In genomic region chr1:167821969-167822685, GRCh38 we compare ENCODE assay signal across 1 cellular context.
TF ChIP-seq lines count a peak whose summit lies in the region.

No MANE protein-coding gene starts in this region.

TF ChIP-seq in SK-N-SH treated with all-trans-retinoic acid at 6 μM for 48 hours, 23 proteins besides CTCF, POLR2A, EP300 and RAD21 (continued from another document):
- no peak for TF ChIP-seq TSHZ2 (CRISPR knock-in tag; IDR thresholded peaks at IDR 0.05)
- TF ChIP-seq ISL1 (CRISPR knock-in tag; IDR thresholded peaks at IDR 0.05): no peak
- no peak for TF ChIP-seq TCF4 (CRISPR knock-in tag; IDR thresholded peaks at IDR 0.05; ENCODE audit: borderline replicate concordance)
- no peak for TF ChIP-seq TOX (CRISPR knock-in tag; IDR thresholded peaks at IDR 0.05; ENCODE audit: borderline replicate concordance)
- TF ChIP-seq ESRRG (CRISPR knock-in tag; IDR thresholded peaks at IDR 0.05): no peak
- TF ChIP-seq POU6F1 (CRISPR knock-in tag; IDR thresholded peaks at IDR 0.05; ENCODE audit: borderline replicate concordance, low read depth): no peak
- TF ChIP-seq CREB5 (CRISPR knock-in tag; IDR thresholded peaks at IDR 0.05; ENCODE audit: low read depth): no peak
- no peak for TF ChIP-seq ZNF565 (CRISPR knock-in tag; conservative IDR thresholded peaks at IDR 0.05; ENCODE audit: low read depth)
- no peak for TF ChIP-seq ZFP3 (CRISPR knock-in tag; IDR thresholded peaks at IDR 0.05)
- TF ChIP-seq ZNF8 (CRISPR knock-in tag; IDR thresholded peaks at IDR 0.05): no peak
- no peak for TF ChIP-seq GLIS3 (CRISPR knock-in tag; IDR thresholded peaks at IDR 0.05)
